Comparison of ENCODE assay signal across 16 cellular contexts in the genomic region with DNA sequence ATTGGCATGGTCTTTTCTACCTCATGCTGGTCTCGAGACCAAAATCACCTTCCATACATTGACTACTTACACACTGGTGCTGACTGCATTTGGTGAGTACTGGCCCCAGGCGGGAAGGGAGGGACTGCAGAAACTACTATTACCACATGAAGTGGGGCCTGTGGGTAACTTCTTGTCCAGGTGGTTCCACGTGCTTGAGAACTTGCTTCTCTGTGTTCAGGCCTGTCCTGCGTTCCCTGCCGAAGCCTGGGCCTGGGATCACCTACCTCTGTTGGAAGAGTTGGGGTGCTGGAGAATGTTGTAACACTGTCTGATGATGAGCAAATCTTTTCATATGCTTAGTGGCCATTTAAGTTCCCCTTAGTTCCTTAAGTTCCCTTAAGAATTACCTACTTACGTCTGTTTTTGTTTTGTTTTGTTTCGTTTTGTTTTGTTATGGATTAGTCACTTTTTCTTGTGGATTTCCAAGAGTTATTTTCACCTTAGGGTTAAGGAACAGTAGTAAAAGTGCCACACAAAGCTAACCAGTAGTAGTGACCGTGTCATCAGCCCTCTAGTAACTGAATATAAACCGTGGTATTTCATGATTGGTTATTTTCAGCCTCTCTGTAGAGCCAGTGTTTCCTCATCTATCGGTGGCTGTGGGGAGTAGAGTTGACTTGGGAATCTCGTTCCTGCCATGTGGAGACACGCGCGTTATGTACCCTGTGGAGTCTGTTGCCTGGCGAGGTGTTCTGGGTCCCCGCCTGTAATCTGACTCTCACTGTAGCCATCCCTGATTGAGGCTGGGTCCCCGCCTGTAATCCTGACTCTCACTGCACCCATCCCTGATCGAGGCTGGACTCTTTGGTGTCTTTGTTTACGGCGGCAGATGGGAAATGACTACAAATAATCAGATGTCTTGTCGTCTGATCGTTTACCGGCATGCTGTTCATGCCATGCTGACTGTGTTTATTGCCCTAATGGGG.
DNase-seq lines count a peak whose midpoint lies in the region; ATAC-seq and TF ChIP-seq lines count a peak whose summit lies in the region.
"Had no signal": no experiment of that assay in that cellular context is flagged by ENCODE, and none has a peak within 500 bp of the region (broad histone marks: within the 10 kb centered on the region; RNA-seq: fewer than 3 reads in every experiment).

No MANE protein-coding gene starts in this region.

- H3K27ac Mint-ChIP-seq in activated naive CD4-positive, alpha-beta T cell treated with anti-CD3 and anti-CD28 coated beads, Interleukin-2, amount 50 U/mL, for 72 hours, result peak overlapping the region; percentile 82 to 92
- peak overlapping the region; percentile 31 to 48 for H3K27ac Mint-ChIP-seq in T-cell
- H3K27ac Mint-ChIP-seq in immature natural killer cell, result peak overlapping the region; percentile 9 to 67 (median 45)
- H3K27ac Mint-ChIP-seq in stimulated activated memory B cell treated with anti-CD40 and anti-IgM and Interleukin-4, amounts not matched to agents 10 μg/mL and 1 μg/mL and 100 μg/mL, for 72 hours, result peak overlapping the region; percentile 19

- H3K9me2 ChIP-seq in hepatocyte (replicated peaks; ENCODE audit: insufficient read depth), result no peaks in the 10 kb centered on the region
- H3K9me2 ChIP-seq: SK-N-SH had no signal

- H3K27ac ChIP-seq in hepatocyte, result no peak overlapping the region
- H3K27ac ChIP-seq: PC-9 had no signal

- H3K4me1 Mint-ChIP-seq in T-cell (peaks cover 0 to 6% (median 0%) of the 10 kb centered on the region in 3 donors), immature natural killer cell (peaks cover 50 to 69% of the 10 kb centered on the region in 2 donors)
- H3K4me1 Mint-ChIP-seq in stimulated activated memory B cell treated with anti-CD40 and anti-IgM and Interleukin-4, amounts not matched to agents 10 μg/mL and 1 μg/mL and 100 μg/mL, for 72 hours, result no peaks in the 10 kb centered on the region

- H3K4me3 Mint-ChIP-seq in T-cell, result no peak overlapping the region
- H3K4me3 Mint-ChIP-seq in immature natural killer cell, result no peak overlapping the region
- H3K4me3 Mint-ChIP-seq in stimulated activated memory B cell treated with anti-CD40 and anti-IgM and Interleukin-4, amounts not matched to agents 10 μg/mL and 1 μg/mL and 100 μg/mL, for 72 hours, result no peak overlapping the region
- H3K4me3 Mint-ChIP-seq: activated naive CD8-positive, alpha-beta T cell treated with anti-CD3 and anti-CD28 coated beads, Interleukin-2, amount 50 U/mL, for 24 hours had no signal

- WGBS in hepatocyte (ENCODE audit: low lambda C conversion rate, missing lambda C conversion rate), result 86% methylated on average over 23 of the region's 23 CpGs

- TF ChIP-seq CTCF in hepatocyte (IDR thresholded peaks at IDR 0.05; ENCODE audit: poor library complexity), result no peak

- no peak overlapping the region for H3K4me2 ChIP-seq in hepatocyte
- H3K4me2 ChIP-seq: PC-9, SK-N-SH had no signal

- H3K79me2 ChIP-seq in hepatocyte, result peaks cover 6% of the 10 kb centered on the region

- H3K27me3 ChIP-seq in hepatocyte, result no peaks in the 10 kb centered on the region
- H3K27me3 ChIP-seq: gastrocnemius medialis had no signal

- H3K27me3 Mint-ChIP-seq in T-cell (no peaks in the 10 kb centered on the region), immature natural killer cell (ENCODE audit: low read depth in 3 of 3) (peaks cover 16 to 28% (median 24%) of the 10 kb centered on the region in 3 donors)
- H3K27me3 Mint-ChIP-seq in stimulated activated memory B cell treated with anti-CD40 and anti-IgM and Interleukin-4, amounts not matched to agents 10 μg/mL and 1 μg/mL and 100 μg/mL, for 72 hours, result no peaks in the 10 kb centered on the region
- H3K27me3 Mint-ChIP-seq: activated naive CD8-positive, alpha-beta T cell treated with anti-CD3 and anti-CD28 coated beads, Interleukin-2, amount 50 U/mL, for 24 hours had no signal

- no peak overlapping the region for H3K4me3 ChIP-seq in hepatocyte
- H3K4me3 ChIP-seq: gastrocnemius medialis, PC-9 had no signal

- no peak for DNase-seq in activated naive CD4-positive, alpha-beta T cell treated with anti-CD3 and anti-CD28 coated beads, Interleukin-2, amount 50 U/mL, for 72 hours (ENCODE audit: low spot score in 2 of 2)
- DNase-seq in activated naive CD4-positive, alpha-beta T cell treated with anti-CD3 and anti-CD28 coated beads, Interleukin-2, amount 50 U/mL, for 16 hours, result no peak
- DNase-seq in T-cell (no peak), immature natural killer cell (no peak), NCI-H1436 treated with DMSO at 0.1 percent for 48 hours (lab: John Stamatoyannopoulos, UW) (no peak), hepatocyte (ENCODE audit: low spot score) (no peak)
- DNase-seq: activated naive CD8-positive, alpha-beta T cell treated with anti-CD3 and anti-CD28 coated beads, Interleukin-2, amount 50 U/mL, for 24 hours; central memory CD4-positive, alpha-beta T cell; MM.1S; nucleus accumbens; PC-9; SK-N-SH; stimulated activated naive CD4-positive, alpha-beta T cell treated with Interleukin-2 at 50 U/mL for 16 hours had no signal

- peaks cover 20% of the 10 kb centered on the region for H3K4me1 ChIP-seq in hepatocyte (ENCODE audit: insufficient read depth)

- no peaks in the 10 kb centered on the region for H3K9me3 Mint-ChIP-seq in activated naive CD4-positive, alpha-beta T cell treated with anti-CD3 and anti-CD28 coated beads, Interleukin-2, amount 50 U/mL, for 72 hours
- H3K9me3 Mint-ChIP-seq in T-cell (no peaks in the 10 kb centered on the region), immature natural killer cell (no peaks in the 10 kb centered on the region)
- H3K9me3 Mint-ChIP-seq in stimulated activated memory B cell treated with anti-CD40 and anti-IgM and Interleukin-4, amounts not matched to agents 10 μg/mL and 1 μg/mL and 100 μg/mL, for 72 hours, result no peaks in the 10 kb centered on the region
- H3K9me3 Mint-ChIP-seq: activated naive CD8-positive, alpha-beta T cell treated with anti-CD3 and anti-CD28 coated beads, Interleukin-2, amount 50 U/mL, for 24 hours had no signal

- peaks cover 15 to 36% of the 10 kb centered on the region in 2 donors for H3K36me3 Mint-ChIP-seq in activated naive CD4-positive, alpha-beta T cell treated with anti-CD3 and anti-CD28 coated beads, Interleukin-2, amount 50 U/mL, for 72 hours
- H3K36me3 Mint-ChIP-seq in T-cell (peaks cover 50% of the 10 kb centered on the region), immature natural killer cell (peaks cover 14 to 30% (median 19%) of the 10 kb centered on the region in 3 donors)
- H3K36me3 Mint-ChIP-seq in stimulated activated memory B cell treated with anti-CD40 and anti-IgM and Interleukin-4, amounts not matched to agents 10 μg/mL and 1 μg/mL and 100 μg/mL, for 72 hours, result peaks cover 86% of the 10 kb centered on the region

- CTCF ChIA-PET in T-cell (lab: Charles Lee), result no interaction called here

- no peak for ATAC-seq in activated naive CD4-positive, alpha-beta T cell treated with anti-CD3 and anti-CD28 coated beads, Interleukin-2, amount 50 U/mL, for 72 hours
- ATAC-seq in T-cell (replicated peaks in 1 of 4), result no peak
- ATAC-seq in stimulated activated memory B cell treated with anti-CD40 and anti-IgM and Interleukin-4, amounts not matched to agents 10 μg/mL and 1 μg/mL and 100 μg/mL, for 72 hours, result no peak
- ATAC-seq in HG03469 (IDR thresholded peaks at IDR 0.05; ENCODE audit: unreplicated experiment), result no peak
- ATAC-seq: activated naive CD8-positive, alpha-beta T cell treated with anti-CD3 and anti-CD28 coated beads, Interleukin-2, amount 50 U/mL, for 24 hours; gastrocnemius medialis had no signal

- H3K36me3 ChIP-seq in hepatocyte (replicated peaks; ENCODE audit: insufficient read depth, low read depth), result no peaks in the 10 kb centered on the region

- peaks cover 6% of the 10 kb centered on the region for H4K20me1 ChIP-seq in hepatocyte (ENCODE audit: insufficient read depth, poor library complexity, severe bottlenecking)

- H3K9me3 ChIP-seq in hepatocyte (ENCODE audit: low read depth), result no peaks in the 10 kb centered on the region
- H3K9me3 ChIP-seq: gastrocnemius medialis, SK-N-SH had no signal

- POLR2A ChIA-PET in T-cell (lab: Charles Lee), result no interaction called here

- no peak overlapping the region for H2AFZ ChIP-seq in hepatocyte
- H2AFZ ChIP-seq: PC-9 had no signal

Comparison
In these comparisons a context has a peak if more than half of its experiments do, and no peak if none do; other contexts are left out.
1. H3K27ac Mint-ChIP-seq: peak in every context shown above with its lines; median percentile 87 in activated naive CD4-positive, alpha-beta T cell treated with anti-CD3 and anti-CD28 coated beads, Interleukin-2, amount 50 U/mL, for 72 hours; 45 in immature natural killer cell; 40 in T-cell; 19 in stimulated activated memory B cell treated with anti-CD40 and anti-IgM and Interleukin-4, amounts not matched to agents 10 μg/mL and 1 μg/mL and 100 μg/mL, for 72 hours.